1 cellular context compared by ENCODE assay signal in genomic region chr6:91097316-91097878, GRCh38.
TF ChIP-seq lines count a peak whose summit lies in the region.

No MANE protein-coding gene starts in this region.

TF ChIP-seq in SK-N-SH, 30 proteins besides CTCF, POLR2A, EP300 and RAD21 (continued from another document):
- TF ChIP-seq ZBTB33 (IDR thresholded peaks at IDR 0.05; ENCODE audit: borderline replicate concordance, low read depth) (no peak), TCF12 (IDR thresholded peaks at IDR 0.05) (no peak), NFIC (IDR thresholded peaks at IDR 0.05; ENCODE audit: borderline replicate concordance) (no peak), CHD2 (IDR thresholded peaks at IDR 0.05; ENCODE audit: low read length, partially characterized antibody) (no peak), REST (IDR thresholded peaks at IDR 0.05; ENCODE audit: low read depth, low read length) (no peak), IRF3 (IDR thresholded peaks at IDR 0.05; ENCODE audit: low read depth, low read length) (no peak), YY1 (IDR thresholded peaks at IDR 0.05; ENCODE audit: low read depth) (no peak), ELF1 (IDR thresholded peaks at IDR 0.05) (no peak), FOSL2 (IDR thresholded peaks at IDR 0.05; ENCODE audit: borderline replicate concordance, low read depth) (no peak), NRF1 (IDR thresholded peaks at IDR 0.05; ENCODE audit: low read depth, low read length) (no peak)
